Comparison of ENCODE assay signal across 1 cellular context in genomic region chr19:12484371-12485322, GRCh38.
TF ChIP-seq lines count a peak whose summit lies in the region.

Gene ZNF709 (minus strand): TSS chr19:12484816. CDS start chr19:12484657, 159 bp downstream.

TF ChIP-seq in GM12878, 131 proteins besides CTCF, POLR2A, EP300 and RAD21 (continued from another document):
- TF ChIP-seq PRDM15 (CRISPR knock-in tag; IDR thresholded peaks at IDR 0.05) = no peak
- no peak for TF ChIP-seq TCF12 (IDR thresholded peaks at IDR 0.05; ENCODE audit: low read depth, low read length)
- no peak for TF ChIP-seq RBBP5 (conservative IDR thresholded peaks at IDR 0.05)
- no peak for TF ChIP-seq PAX5 (IDR thresholded peaks at IDR 0.05; ENCODE audit: borderline replicate concordance, low read depth, low read length)
- TF ChIP-seq BACH1 (IDR thresholded peaks at IDR 0.05; ENCODE audit: borderline replicate concordance) = peak; percentile 28; the same call in 1 of the 2 replicates
- TF ChIP-seq DPF2 (IDR thresholded peaks at IDR 0.05) = peak; percentile 92
- TF ChIP-seq RELA (IDR thresholded peaks at IDR 0.05; ENCODE audit: borderline replicate concordance, partially characterized antibody) = peak; percentile 12
- TF ChIP-seq IRF5 (IDR thresholded peaks at IDR 0.05; ENCODE audit: borderline replicate concordance) = no peak
- 0 out of 2 replicates have a peak, but pooled peaks have one; percentile 3 for TF ChIP-seq NR2C1 (IDR thresholded peaks at IDR 0.05)
- TF ChIP-seq PBX3 (IDR thresholded peaks at IDR 0.05; ENCODE audit: insufficient replicate concordance, low read depth, low read length) = peak; percentile 97
- TF ChIP-seq EED (IDR thresholded peaks at IDR 0.05; ENCODE audit: low read depth) = no peak
- TF ChIP-seq SUZ12 (IDR thresholded peaks at IDR 0.05; ENCODE audit: unreplicated experiment) = no peak
- peak; percentile 71; the same call in 1 of the 2 replicates for TF ChIP-seq POLR2AphosphoS5 (IDR thresholded peaks at IDR 0.05; ENCODE audit: low read length)
- TF ChIP-seq MEF2B (IDR thresholded peaks at IDR 0.05; ENCODE audit: partially characterized antibody, poor library complexity, severe bottlenecking) = peak; percentile 61
- TF ChIP-seq GATAD2B (conservative IDR thresholded peaks at IDR 0.05; ENCODE audit: low read depth) = peak; percentile 74
- no peak for TF ChIP-seq NR2C2 (IDR thresholded peaks at IDR 0.05; ENCODE audit: borderline replicate concordance, control insufficient read depth, insufficient read length, low read depth)
- no peak for TF ChIP-seq STAT1 (conservative IDR thresholded peaks at IDR 0.05)
- TF ChIP-seq CHD4 (IDR thresholded peaks at IDR 0.05) = no peak
- TF ChIP-seq ZNF622 (IDR thresholded peaks at IDR 0.05) = no peak
- no peak for TF ChIP-seq HCFC1 (IDR thresholded peaks at IDR 0.05; ENCODE audit: low read length)
- TF ChIP-seq ZZZ3 (IDR thresholded peaks at IDR 0.05; ENCODE audit: control insufficient read depth, insufficient read length, low read depth) = no peak
- peak; percentile 91 for TF ChIP-seq BMI1 (IDR thresholded peaks at IDR 0.05; ENCODE audit: borderline replicate concordance)
- TF ChIP-seq ZBTB4 (CRISPR knock-in tag; IDR thresholded peaks at IDR 0.05) = no peak
- 0 out of 2 replicates have a peak, but pooled peaks have one; percentile 13 for TF ChIP-seq NRF1 (conservative IDR thresholded peaks at IDR 0.05; ENCODE audit: low read depth, low read length)
- TF ChIP-seq HDAC6 (IDR thresholded peaks at IDR 0.05; ENCODE audit: unreplicated experiment) = no peak
- 0 out of 2 replicates have a peak, but pooled peaks have one; percentile 22 for TF ChIP-seq MLLT1 (IDR thresholded peaks at IDR 0.05)
- TF ChIP-seq CREM (IDR thresholded peaks at IDR 0.05; ENCODE audit: low read depth) = peak; percentile 45; the same call in 1 of the 2 replicates
- TF ChIP-seq ZNF207 (IDR thresholded peaks at IDR 0.05; ENCODE audit: borderline replicate concordance) = no peak
- no peak for TF ChIP-seq USF1 (IDR thresholded peaks at IDR 0.05; ENCODE audit: borderline replicate concordance, extremely low read length, insufficient read depth, low read depth, low read length)
- no peak for TF ChIP-seq FOXM1 (IDR thresholded peaks at IDR 0.05; ENCODE audit: low read depth, low read length)
- 0 out of 2 replicates have a peak, but pooled peaks have one; percentile 20 for TF ChIP-seq ATF7 (IDR thresholded peaks at IDR 0.05; ENCODE audit: low read depth)
- peak; percentile 71 for TF ChIP-seq MXI1 (IDR thresholded peaks at IDR 0.05; ENCODE audit: low read depth, low read length)
- TF ChIP-seq RFX5 (IDR thresholded peaks at IDR 0.05; ENCODE audit: low read depth, low read length) = no peak
- 0 out of 3 replicates have a peak, but pooled peaks have one; percentile 29 for TF ChIP-seq POU2F2 (IDR thresholded peaks at IDR 0.05; ENCODE audit: borderline replicate concordance, low read depth, low read length)
- no peak for TF ChIP-seq ZBTB33 (IDR thresholded peaks at IDR 0.05)
- peak; percentile 48; the same call in 1 of the 2 replicates for TF ChIP-seq NR2F1 (conservative IDR thresholded peaks at IDR 0.05)
- no peak for TF ChIP-seq IKZF2 (IDR thresholded peaks at IDR 0.05)
- TF ChIP-seq SPI1 (IDR thresholded peaks at IDR 0.05; ENCODE audit: borderline replicate concordance, insufficient read depth, low read depth, low read length) = peak; percentile 75; the same call in 1 of the 2 replicates
- TF ChIP-seq PKNOX1 (IDR thresholded peaks at IDR 0.05) = peak; percentile 99
- TF ChIP-seq ZNF217 (IDR thresholded peaks at IDR 0.05) = no peak
- no peak for TF ChIP-seq PML (IDR thresholded peaks at IDR 0.05; ENCODE audit: low read length)
- TF ChIP-seq CEBPZ (IDR thresholded peaks at IDR 0.05; ENCODE audit: low read depth, low read length) = no peak
- TF ChIP-seq KLF5 (IDR thresholded peaks at IDR 0.05; ENCODE audit: partially characterized antibody) = no peak
- TF ChIP-seq SMAD1 (IDR thresholded peaks at IDR 0.05; ENCODE audit: low read depth, partially characterized antibody) = no peak
- no peak for TF ChIP-seq CBFB (IDR thresholded peaks at IDR 0.05; ENCODE audit: low read depth)
- no peak for TF ChIP-seq HDAC2 (IDR thresholded peaks at IDR 0.05)
- no peak for TF ChIP-seq ESRRA (IDR thresholded peaks at IDR 0.05; ENCODE audit: low read length)
- TF ChIP-seq SIN3A (IDR thresholded peaks at IDR 0.05; ENCODE audit: low read depth, low read length) = no peak; the same call in 1 of the 2 replicates
- 0 out of 2 replicates have a peak, but pooled peaks have one; percentile 22 for TF ChIP-seq LARP7 (IDR thresholded peaks at IDR 0.05)
